10 cellular contexts compared by ENCODE assay signal in the genomic region with DNA sequence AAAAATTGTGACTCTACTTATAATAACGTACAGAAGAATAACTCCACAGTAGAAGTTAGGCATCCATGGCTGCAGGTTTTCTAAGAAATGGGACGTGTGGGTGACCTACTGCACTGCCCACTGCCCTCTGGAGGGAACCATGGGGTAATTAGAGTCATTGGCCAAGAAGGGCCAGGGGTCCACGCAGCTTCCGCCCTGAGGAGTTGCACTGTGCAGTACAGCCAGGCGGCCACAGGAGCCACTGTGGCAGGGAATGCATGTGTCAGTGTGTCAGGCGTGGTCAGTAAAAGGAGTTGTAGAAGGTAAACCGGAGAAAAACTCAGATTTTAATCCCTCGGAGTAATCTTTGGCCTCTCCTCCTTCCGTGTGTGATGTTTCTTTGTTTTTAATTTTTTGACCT. TPM values are rescaled to one million over a fixed set of nuclear protein-coding genes. Genes with fewer than 3 reads are reported as not detected.
A peak's percentile ranks its signal among the peaks of the same experiment; 100 is the strongest.
DNase-seq lines count a peak whose midpoint lies in the region; ATAC-seq and TF ChIP-seq lines count a peak whose summit lies in the region.
"Had no signal": no experiment of that assay in that cellular context is flagged by ENCODE, and none has a peak within 500 bp of the region (broad histone marks: within the 10 kb centered on the region; RNA-seq: fewer than 3 reads in every experiment).

No MANE protein-coding gene starts in this region.

- CTCF ChIA-PET in T-cell (lab: Charles Lee) = interaction anchor here in 1 of 2 donors (0.6 to 1.1 kb wide), 3 partner anchors 12 to 40 kb away, joined by 3 to 4 read pairs (median 4); no protein-coding TSS in a partner anchor

- peak; percentile 34 for TF ChIP-seq CTCF in endothelial cell (IDR thresholded peaks at IDR 0.05; ENCODE audit: unreplicated experiment)

- H3K4me3 Mint-ChIP-seq in T-cell (peak overlapping the region; percentile 44 to 55 (median 54)), endothelial cell (ENCODE audit: unreplicated experiment) (no peak overlapping the region)

- peak overlapping the region; percentile 92 to 94 for H3K27ac Mint-ChIP-seq in T-cell
- no peak overlapping the region for H3K27ac Mint-ChIP-seq in endothelial cell (ENCODE audit: unreplicated experiment)

- POLR2A ChIA-PET in T-cell (lab: Charles Lee) = interaction anchor here (0.6 kb wide), 2 partner anchors 8 to 317 kb away, joined by 4 to 6 read pairs; no protein-coding TSS in a partner anchor

- DNase-seq in T-cell (no peak), endothelial cell (ENCODE audit: low spot score) (peak; percentile 32), renal cortical epithelial cell (ENCODE audit: low read depth) (peak; percentile 45), NCI-H748 (lab: John Stamatoyannopoulos, UW; ENCODE audit: unreplicated experiment) (no peak), HPDE6-E6E7 (ENCODE audit: extremely low spot score) (no peak), GDM1 (lab: John Stamatoyannopoulos, UW) (no peak)
- DNase-seq: NCI-H1105, RPMI8226 had no signal

- H3K9me3 Mint-ChIP-seq in T-cell = peaks cover 0 to 4% (median 0%) of the 10 kb centered on the region in 3 donors
- H3K9me3 Mint-ChIP-seq in endothelial cell (ENCODE audit: unreplicated experiment) = no peaks in the 10 kb centered on the region

- peaks cover 90 to 100% (median 96%) of the 10 kb centered on the region in 3 donors for H3K4me1 Mint-ChIP-seq in T-cell
- peaks cover 42% of the 10 kb centered on the region for H3K4me1 Mint-ChIP-seq in endothelial cell (ENCODE audit: unreplicated experiment)

- ATAC-seq in GM18868 (IDR thresholded peaks at IDR 0.05; ENCODE audit: unreplicated experiment) (peak; percentile 39), T-cell (replicated peaks in 1 of 4) (no peak), GM21367 (IDR thresholded peaks at IDR 0.05; ENCODE audit: unreplicated experiment) (no peak)

- H3K36me3 Mint-ChIP-seq in T-cell (peaks cover 47% of the 10 kb centered on the region), endothelial cell (ENCODE audit: low read depth, unreplicated experiment) (peaks cover 5% of the 10 kb centered on the region)

- H3K27me3 Mint-ChIP-seq in T-cell (no peaks in the 10 kb centered on the region), endothelial cell (ENCODE audit: unreplicated experiment) (peaks cover 4% of the 10 kb centered on the region)

RNA-seq across cellular contexts. Expression of a gene that starts 24.8 kb away (rescaled TPM):
- total RNA-seq in T-cell (100 to 1,000 TPM in 4 of 5 donors, 10 to 100 TPM in 1; 97.7 to 154 (median 120) TPM), endothelial cell (ENCODE audit: unreplicated experiment) (93.7 TPM), renal cortical epithelial cell (45.7 and 65.0 TPM in 2 replicates)

Comparison
In these comparisons a context has a peak if more than half of its experiments do, and no peak if none do; other contexts are left out.
1. DNase-seq: peak in endothelial cell (single experiment) and renal cortical epithelial cell (single experiment); none in T-cell (0 of 34), NCI-H748 (single experiment), HPDE6-E6E7 (single experiment) and GDM1 (single experiment).